Comparison of ENCODE assay signal across 8 cellular contexts in the genomic region with DNA sequence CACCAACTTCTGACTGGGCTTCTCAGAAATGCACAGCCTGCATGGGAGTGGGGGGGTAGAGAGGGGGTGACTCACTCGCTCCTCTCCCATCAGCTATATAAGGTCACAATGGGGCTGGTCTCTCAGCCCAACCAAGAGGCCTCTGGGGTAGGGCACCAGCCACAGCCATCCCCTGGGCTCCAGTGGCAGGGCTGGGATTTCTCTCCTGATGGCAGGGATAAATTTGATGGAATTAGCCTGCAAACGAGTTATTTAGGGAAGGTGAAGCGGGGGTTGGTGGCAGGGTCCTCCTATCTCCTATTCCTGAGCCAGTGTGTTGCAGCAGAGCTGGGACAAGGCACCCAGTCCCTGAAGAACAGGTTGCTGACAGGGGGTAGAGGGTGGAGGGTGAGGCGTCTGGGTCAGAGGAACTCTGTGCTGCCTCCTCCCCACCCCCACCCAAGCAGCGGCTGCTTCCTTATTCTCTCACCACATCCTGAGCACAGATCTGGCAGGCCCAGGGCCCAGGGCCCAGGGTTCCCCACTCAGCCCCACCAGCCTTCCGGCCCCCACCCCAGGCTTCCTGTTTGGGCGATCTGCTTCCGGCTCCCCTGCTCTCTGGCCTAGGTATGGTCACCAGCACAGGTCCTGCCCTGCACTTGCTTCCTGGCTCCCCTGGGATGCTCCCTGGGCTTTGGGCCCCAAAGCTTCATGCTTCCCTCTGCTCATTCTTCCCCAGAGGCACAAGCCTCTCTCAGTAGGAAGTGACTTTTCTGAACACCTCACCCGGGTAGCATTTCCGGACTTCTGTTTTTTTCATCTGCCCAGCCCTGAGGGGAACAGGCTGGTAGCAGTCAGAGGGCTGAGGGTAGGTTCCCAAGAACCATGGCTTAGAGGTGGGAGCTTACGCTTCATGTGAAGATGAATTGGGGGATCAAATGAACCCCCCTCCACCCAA. TPM values are rescaled to one million over a fixed set of nuclear protein-coding genes. Genes with fewer than 3 reads are reported as not detected.
DNase-seq lines count a peak whose midpoint lies in the region; ATAC-seq and TF ChIP-seq lines count a peak whose summit lies in the region.

No MANE protein-coding gene starts in this region.

- peaks cover 16 to 57% of the 10 kb centered on the region in 2 experiments; a peak in 3 of 4 replicates for H3K4me1 ChIP-seq in SK-N-SH (ENCODE audit: control insufficient read depth in 1 of 2, insufficient read depth in 2 of 2, low read depth in 1 of 2, low read length in 1 of 2)
- H3K4me1 ChIP-seq in tibial nerve = peaks cover 0 to 78% (median 54%) of the 10 kb centered on the region in 4 donors

- H3K4me3 ChIP-seq in SK-N-SH (ENCODE audit: low read depth in 2 of 2, low read length in 1 of 2) (peak overlapping the region; percentile 74 to 77), tibial nerve (peak overlapping the region; percentile 73 to 92 (median 83))

- intact Hi-C loops in Right ventricle myocardium superior (cut with DNase I) = no loop called here

- peak; percentile 84 for DNase-seq in SK-N-SH
- DNase-seq in activated naive CD4-positive, alpha-beta T cell treated with anti-CD3 and anti-CD28 coated beads, Interleukin-2, amount 50 U/mL, for 16 hours = peak; percentile 85
- peak; percentile 91 for DNase-seq in Right ventricle myocardium superior
- peak; percentile 76 for DNase-seq in pons (ENCODE audit: low spot score)
- peak; percentile 59 to 61 for DNase-seq in tibial nerve (ENCODE audit: low spot score in 2 of 2)
- no peak for DNase-seq in LoVo (ENCODE audit: low spot score)

- H3K36me3 ChIP-seq in SK-N-SH (replicated peaks in 1 of 2; ENCODE audit: control insufficient read depth in 1 of 2, insufficient read depth in 2 of 2, low read length in 1 of 2) = peaks cover 8 to 35% of the 10 kb centered on the region in 2 experiments
- peaks cover 2 to 31% (median 3%) of the 10 kb centered on the region in 3 donors for H3K36me3 ChIP-seq in tibial nerve

- H3K27ac ChIP-seq in SK-N-SH (ENCODE audit: low read depth in 2 of 2, low read length in 1 of 2) (peak overlapping the region; percentile 93 to 97), tibial nerve (peak overlapping the region; percentile 97 to 99 (median 98))

- peak in 1 of 2 experiments; percentile 31; a peak in 1 of 4 replicates for TF ChIP-seq EP300 in SK-N-SH (IDR thresholded peaks at IDR 0.05; ENCODE audit: borderline replicate concordance in 1 of 2, low read depth in 1 of 2, low read length in 1 of 2)
- peak in 1 of 2 donors; percentile 13 for TF ChIP-seq EP300 in tibial nerve (IDR thresholded peaks at IDR 0.05)

- CTCF ChIA-PET in SK-N-SH (lab: Yijun Ruan, JAX) = interaction anchor here (0.6 to 29.8 kb wide), 7 partner anchors 9 to 201 kb away, joined by 3 to 838 read pairs (median 4); partner anchors contain the start of genes DHX16, FLOT1, MDC1 and NRM

- H3K9ac ChIP-seq in SK-N-SH = peak overlapping the region; percentile 97

- POLR2A ChIA-PET in SK-N-SH (lab: Yijun Ruan, JAX) = interaction anchor here (0.6 to 1.4 kb wide), 7 partner anchors 9 to 219 kb away, joined by 3 to 4 read pairs (median 4); partner anchors contain the start of gene MDC1

- H2AFZ ChIP-seq in SK-N-SH (ENCODE audit: low read depth) = no peak overlapping the region

- peaks cover 34% of the 10 kb centered on the region for H4K20me1 ChIP-seq in SK-N-SH (ENCODE audit: insufficient read depth)

- TF ChIP-seq CTCF in SK-N-SH (IDR thresholded peaks at IDR 0.05) (no peak), tibial nerve (IDR thresholded peaks at IDR 0.05) (no peak)

- peaks cover 99% of the 10 kb centered on the region for H3K79me2 ChIP-seq in SK-N-SH (ENCODE audit: insufficient read depth)

- H3K27me3 ChIP-seq in SK-N-SH (ENCODE audit: insufficient read depth) (no peaks in the 10 kb centered on the region), tibial nerve (no peaks in the 10 kb centered on the region)

- TF ChIP-seq POLR2A in tibial nerve (IDR thresholded peaks at IDR 0.05) = peak; percentile 25 to 53

- ATAC-seq in GM19023 (IDR thresholded peaks at IDR 0.05; ENCODE audit: unreplicated experiment) (peak; percentile 38), HG03139 (IDR thresholded peaks at IDR 0.05; ENCODE audit: unreplicated experiment) (peak; percentile 35), Right ventricle myocardium superior (ENCODE audit: poor library complexity) (peak; percentile 18)

- H3K9me3 ChIP-seq in SK-N-SH = no peaks in the 10 kb centered on the region
- no peaks in the 10 kb centered on the region for H3K9me3 ChIP-seq in tibial nerve

- no peaks in the 10 kb centered on the region for H3K9me2 ChIP-seq in SK-N-SH

- peaks cover 35% of the 10 kb centered on the region for H3F3A ChIP-seq in SK-N-SH (replicated peaks; ENCODE audit: insufficient read depth)

- 8% methylated on average over 9 of the region's 11 CpGs for WGBS in SK-N-SH (ENCODE audit: low lambda C conversion rate)
- 6 to 7% methylated on average over 11 of the region's 11 CpGs for WGBS in tibial nerve, 2 donors

- 0 out of 2 replicates have a peak, but pooled peaks have one; percentile 1 for TF ChIP-seq RAD21 in SK-N-SH (IDR thresholded peaks at IDR 0.05; ENCODE audit: low read length)

- H3K4me2 ChIP-seq in SK-N-SH = peak overlapping the region; percentile 98

TF ChIP-seq in SK-N-SH, 30 proteins besides CTCF, POLR2A, EP300 and RAD21 (continues in another document):
- TF ChIP-seq IRF3 (IDR thresholded peaks at IDR 0.05; ENCODE audit: low read depth, low read length) (no peak), GATA2 (CRISPR knock-in tag; IDR thresholded peaks at IDR 0.05) (no peak), SIN3A (IDR thresholded peaks at IDR 0.05; ENCODE audit: borderline replicate concordance, low read depth, low read length) (peak; percentile 33; the same call in 1 of the 2 replicates), TEAD4 (IDR thresholded peaks at IDR 0.05; ENCODE audit: borderline replicate concordance, insufficient read depth) (0 out of 2 replicates have a peak, but pooled peaks have one; percentile 31), POLR2AphosphoS5 (IDR thresholded peaks at IDR 0.05; ENCODE audit: low read depth, low read length) (peak; percentile 78), RFX5 (IDR thresholded peaks at IDR 0.05; ENCODE audit: low read length) (no peak), RCOR1 (IDR thresholded peaks at IDR 0.05; ENCODE audit: low read length) (no peak), NFIC (IDR thresholded peaks at IDR 0.05; ENCODE audit: borderline replicate concordance) (no peak), FOXJ3 (CRISPR knock-in tag; IDR thresholded peaks at IDR 0.05) (no peak)
- TF ChIP-seq, protein P1, sequence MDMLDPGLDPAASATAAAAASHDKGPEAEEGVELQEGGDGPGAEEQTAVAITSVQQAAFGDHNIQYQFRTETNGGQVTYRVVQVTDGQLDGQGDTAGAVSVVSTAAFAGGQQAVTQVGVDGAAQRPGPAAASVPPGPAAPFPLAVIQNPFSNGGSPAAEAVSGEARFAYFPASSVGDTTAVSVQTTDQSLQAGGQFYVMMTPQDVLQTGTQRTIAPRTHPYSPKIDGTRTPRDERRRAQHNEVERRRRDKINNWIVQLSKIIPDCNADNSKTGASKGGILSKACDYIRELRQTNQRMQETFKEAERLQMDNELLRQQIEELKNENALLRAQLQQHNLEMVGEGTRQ (IDR thresholded peaks at IDR 0.05; ENCODE audit: borderline replicate concordance, low read depth, low read length) = no peak

RNA-seq across cellular contexts. Expression of gene PPP1R18, which starts 4.0 kb away (rescaled TPM):
- polyA plus RNA-seq in SK-N-SH (2012; rRNA removed) = 57.3 and 73.2 TPM in 2 replicates
- 51.8 and 65.1 TPM in 2 replicates for polyA plus RNA-seq in SK-N-SH (2012; cell fraction: cytosol; rRNA removed)
- polyA plus RNA-seq in SK-N-SH (2012; cell fraction: nucleus; rRNA removed) = 60.7 and 86.1 TPM in 2 replicates
- total RNA-seq in Right ventricle myocardium superior = 13.4 TPM
- 10 to 100 TPM; 26.6 to 48.0 (median 35.5) TPM for total RNA-seq in tibial nerve

RNA-seq across cellular contexts. Expression of gene NRM, which starts 8.3 kb away (rescaled TPM):
- 19.7 and 26.8 TPM in 2 replicates for polyA plus RNA-seq in SK-N-SH (2012; rRNA removed)
- 11.9 and 19.3 TPM in 2 replicates for polyA plus RNA-seq in SK-N-SH (2012; cell fraction: cytosol; rRNA removed)
- 15.7 and 18.5 TPM in 2 replicates for polyA plus RNA-seq in SK-N-SH (2012; cell fraction: nucleus; rRNA removed)
- 3.2 TPM for total RNA-seq in Right ventricle myocardium superior
- 10 to 100 TPM in 1 of 4 donors, 1 to 10 TPM in 3; 6.0 to 13.3 (median 6.9) TPM for total RNA-seq in tibial nerve

RNA-seq across cellular contexts. Expression of gene DHX16, which starts 9.6 kb away (rescaled TPM):
- 59.8 and 63.3 TPM in 2 replicates for polyA plus RNA-seq in SK-N-SH (2012; rRNA removed)
- polyA plus RNA-seq in SK-N-SH (2012; cell fraction: cytosol; rRNA removed) = 41.4 and 42.7 TPM in 2 replicates
- 163 and 170 TPM in 2 replicates for polyA plus RNA-seq in SK-N-SH (2012; cell fraction: nucleus; rRNA removed)
- total RNA-seq in Right ventricle myocardium superior (20.5 TPM), tibial nerve (10 to 100 TPM; 22.7 to 40.2 (median 29.2) TPM)

RNA-seq across cellular contexts. Expression of gene MDC1, which starts 34.6 kb away (rescaled TPM):
- polyA plus RNA-seq in SK-N-SH (2012; rRNA removed) = 5.9 and 10.4 TPM in 2 replicates
- polyA plus RNA-seq in SK-N-SH (2012; cell fraction: cytosol; rRNA removed) = 4.0 and 5.9 TPM in 2 replicates
- 31.1 and 38.0 TPM in 2 replicates for polyA plus RNA-seq in SK-N-SH (2012; cell fraction: nucleus; rRNA removed)
- total RNA-seq in Right ventricle myocardium superior (16.4 TPM), tibial nerve (10 to 100 TPM; 21.3 to 36.0 (median 26.2) TPM)

RNA-seq across cellular contexts. Expression of gene C6orf136, which starts 35.5 kb away (rescaled TPM):
- polyA plus RNA-seq in SK-N-SH (2012; rRNA removed) = 11.7 and 14.3 TPM in 2 replicates
- polyA plus RNA-seq in SK-N-SH (2012; cell fraction: cytosol; rRNA removed) = 8.6 and 11.0 TPM in 2 replicates
- polyA plus RNA-seq in SK-N-SH (2012; cell fraction: nucleus; rRNA removed) = 58.1 and 80.2 TPM in 2 replicates
- total RNA-seq in Right ventricle myocardium superior (58.3 TPM), tibial nerve (10 to 100 TPM; 13.5 to 21.4 (median 20.7) TPM)
